14 cellular contexts compared by ENCODE assay signal in the genomic region with DNA sequence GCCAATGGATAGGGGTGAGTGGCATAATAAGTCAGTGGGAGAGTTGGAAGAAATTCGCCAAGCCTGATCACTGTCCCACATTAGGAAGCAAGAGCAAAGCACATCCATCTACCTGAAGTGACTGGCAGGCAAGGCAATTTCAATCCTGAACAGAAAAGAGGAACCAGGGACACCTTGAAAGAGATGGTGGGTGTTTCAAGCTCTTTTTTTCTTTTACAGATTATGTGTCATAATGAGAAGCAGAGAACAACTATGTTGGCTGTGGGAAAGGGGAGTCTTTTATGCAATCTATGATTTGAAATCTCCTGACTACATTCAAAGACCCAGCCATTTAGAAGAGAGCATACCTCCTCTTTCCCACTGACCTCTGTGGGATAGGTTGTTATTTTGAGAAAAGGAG.
DNase-seq lines count a peak whose midpoint lies in the region; ATAC-seq, FAIRE-seq and TF ChIP-seq lines count a peak whose summit lies in the region.
"Had no signal": no experiment of that assay in that cellular context is flagged by ENCODE, and none has a peak within 500 bp of the region (broad histone marks: within the 10 kb centered on the region; RNA-seq: fewer than 3 reads in every experiment).

No MANE protein-coding gene starts in this region.

- H3K27me3 ChIP-seq in GM12878 (replicated peaks in 1 of 2; ENCODE audit: control insufficient read depth in 2 of 2, insufficient read depth in 2 of 2, low read length in 1 of 2): no peaks in the 10 kb centered on the region

- SMC1A ChIA-PET in GM12878 (lab: Charles Lee; ENCODE audit: uncharacterized antibody, unreplicated experiment): interaction anchor here (0.6 to 3.1 kb wide), 9 partner anchors 11 to 236 kb away, joined by 3 to 13 read pairs (median 5); no protein-coding TSS in a partner anchor

- in situ Hi-C loops in GM12878 (cut with MboI): no loop called here

- H3K79me2 ChIP-seq in GM12878 (ENCODE audit: control insufficient read depth, insufficient read depth, low read length): no peaks in the 10 kb centered on the region

- H3K9me3 ChIP-seq in GM12878 (replicated peaks; ENCODE audit: control insufficient read depth, insufficient read depth, low read length): no peaks in the 10 kb centered on the region; the same call in 2 of the 3 replicates
- H3K9me3 ChIP-seq: psoas muscle had no signal

- 0% methylated on average over 1 of the region's 1 CpG for WGBS in GM12878 (ENCODE audit: insufficient coverage, insufficient replicate concordance, low lambda C conversion rate, missing lambda C conversion rate)

- ATAC-seq in GM18858 (IDR thresholded peaks at IDR 0.05; ENCODE audit: unreplicated experiment) (peak; percentile 94), GM21576 (IDR thresholded peaks at IDR 0.05; ENCODE audit: unreplicated experiment) (peak; percentile 70), HG03108 (IDR thresholded peaks at IDR 0.05; ENCODE audit: unreplicated experiment) (peak; percentile 55), GM12878 (peak; percentile 84), HG03139 (IDR thresholded peaks at IDR 0.05; ENCODE audit: unreplicated experiment) (no peak)
- ATAC-seq: activated CD8-positive, alpha-beta T cell treated with anti-CD3 and anti-CD28 coated beads for 36 hours; psoas muscle had no signal

- CTCF ChIA-PET in GM12878 (lab: Yijun Ruan, JAX): interaction anchor here (2.5 kb wide), 1 partner anchor 72 kb away, joined by 11 read pairs; no protein-coding TSS in a partner anchor

- no peak for TF ChIP-seq CTCF in GM12878 (IDR thresholded peaks at IDR 0.05 in 2 of 3, conservative IDR thresholded peaks at IDR 0.05 in 1 of 3; ENCODE audit: control insufficient read depth in 2 of 3, extremely low read depth in 1 of 3, insufficient read depth in 1 of 3, low read depth in 3 of 3, low read length in 3 of 3)

- no TSS peak for BruUV-seq in GM12878 (replicated peaks; lab: Mats Ljungman, UMichigan)

- TF ChIP-seq POLR2A in GM12878 (IDR thresholded peaks at IDR 0.05; ENCODE audit: low read depth, low read length): no peak

- peak; percentile 36 to 68; a peak in 3 of 4 replicates for TF ChIP-seq EP300 in GM12878 (IDR thresholded peaks at IDR 0.05; ENCODE audit: borderline replicate concordance in 1 of 2, control insufficient read depth in 1 of 2, low read depth in 2 of 2, low read length in 2 of 2)

- intact Hi-C loops in GM12878 (cut with micrococcal nuclease; ENCODE audit: unreplicated experiment): no loop called here

- no peak overlapping the region for H2AFZ ChIP-seq in GM12878 (ENCODE audit: control insufficient read depth, low read depth, low read length)

- POLR2A ChIA-PET in GM12878 (lab: Charles Lee): interaction anchor here (1.1 kb wide), 1 partner anchor 13 kb away, joined by 6 read pairs; no protein-coding TSS in a partner anchor

- H3K4me3 ChIP-seq in GM12878: no peak overlapping the region
- H3K4me3 ChIP-seq: psoas muscle had no signal

- H3K4me2 ChIP-seq in GM12878 (ENCODE audit: control insufficient read depth, insufficient read depth): peak overlapping the region; percentile 50; the same call in 1 of the 2 replicates

- peak; percentile 93 for FAIRE-seq in GM12878 (lab: Jason Lieb, UNC)
- FAIRE-seq: H1 had no signal

- no peak overlapping the region for H3K27ac ChIP-seq in GM12878 (ENCODE audit: control insufficient read depth, insufficient read depth)
- H3K27ac ChIP-seq: psoas muscle had no signal

- H4K20me1 ChIP-seq in GM12878 (ENCODE audit: control insufficient read depth, insufficient read depth): no peaks in the 10 kb centered on the region

- RAD21 ChIA-PET in GM12878 (lab: Charles Lee; ENCODE audit: unreplicated experiment): interaction anchor here (0.7 to 1.9 kb wide), 4 partner anchors 13 to 72 kb away, joined by 3 to 12 read pairs (median 3); no protein-coding TSS in a partner anchor

- DNase-seq in GM12878 (ENCODE audit: low read depth, low spot score) (no peak), NCI-H1092 treated with DMSO at 0.1 percent for 48 hours (lab: John Stamatoyannopoulos, UW) (no peak)
- DNase-seq in NK-92 treated with Interleukin-12 subunit alpha and Interleukin-12 subunit beta, amount 100 ng/mL, for 24 hours (lab: John Stamatoyannopoulos, UW): no peak
- no peak for DNase-seq in stimulated activated naive CD4-positive, alpha-beta T cell treated with Interleukin-2 at 50 U/mL for 16 hours (lab: John Stamatoyannopoulos, UW)
- DNase-seq: activated CD8-positive, alpha-beta T cell treated with anti-CD3 and anti-CD28 coated beads for 36 hours; CD4-positive, alpha-beta T cell; NCI-H2171; psoas muscle; stimulated activated CD4-positive, alpha-beta T cell treated with anti-CD3 and anti-CD28 coated beads, Interleukin-4, amount 100 ng/mL, for 1 hour had no signal

- H3K4me1 ChIP-seq in GM12878 (ENCODE audit: control insufficient read depth, insufficient read depth, low read length): peaks cover 9% of the 10 kb centered on the region
- H3K4me1 ChIP-seq: psoas muscle had no signal

- TF ChIP-seq RAD21 in GM12878 (IDR thresholded peaks at IDR 0.05; ENCODE audit: insufficient read depth, low read depth, low read length): no peak

- H3K9ac ChIP-seq in GM12878 (ENCODE audit: control insufficient read depth, insufficient read depth, low read length): no peak overlapping the region

- no peaks in the 10 kb centered on the region for H3K36me3 ChIP-seq in GM12878 (ENCODE audit: control insufficient read depth in 2 of 2, insufficient read depth in 2 of 2, low read length in 1 of 2)

TF ChIP-seq in GM12878, 131 proteins besides CTCF, POLR2A, EP300 and RAD21 (continues in another document):
- no peak for TF ChIP-seq HSF1 (IDR thresholded peaks at IDR 0.05; ENCODE audit: low read depth, low read length)
- TF ChIP-seq MTA2 (IDR thresholded peaks at IDR 0.05; ENCODE audit: low read depth): peak; percentile 62; the same call in 1 of the 2 replicates
- TF ChIP-seq PKNOX1 (IDR thresholded peaks at IDR 0.05): peak; percentile 93
- peak; percentile 59 for TF ChIP-seq ATF2 (IDR thresholded peaks at IDR 0.05; ENCODE audit: low read length)
- TF ChIP-seq TAF1 (IDR thresholded peaks at IDR 0.05; ENCODE audit: borderline replicate concordance, low read depth, low read length): no peak
- TF ChIP-seq RB1 (IDR thresholded peaks at IDR 0.05; ENCODE audit: borderline replicate concordance): no peak
- no peak for TF ChIP-seq ZBED1 (IDR thresholded peaks at IDR 0.05; ENCODE audit: borderline replicate concordance)
- TF ChIP-seq MXI1 (IDR thresholded peaks at IDR 0.05; ENCODE audit: low read depth, low read length): no peak
- TF ChIP-seq CREB1 (IDR thresholded peaks at IDR 0.05; ENCODE audit: low read depth): no peak
- TF ChIP-seq, protein P1, sequence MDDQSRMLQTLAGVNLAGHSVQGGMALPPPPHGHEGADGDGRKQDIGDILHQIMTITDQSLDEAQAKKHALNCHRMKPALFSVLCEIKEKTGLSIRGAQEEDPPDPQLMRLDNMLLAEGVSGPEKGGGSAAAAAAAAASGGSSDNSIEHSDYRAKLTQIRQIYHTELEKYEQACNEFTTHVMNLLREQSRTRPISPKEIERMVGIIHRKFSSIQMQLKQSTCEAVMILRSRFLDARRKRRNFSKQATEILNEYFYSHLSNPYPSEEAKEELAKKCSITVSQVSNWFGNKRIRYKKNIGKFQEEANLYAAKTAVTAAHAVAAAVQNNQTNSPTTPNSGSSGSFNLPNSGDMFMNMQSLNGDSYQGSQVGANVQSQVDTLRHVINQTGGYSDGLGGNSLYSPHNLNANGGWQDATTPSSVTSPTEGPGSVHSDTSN (IDR thresholded peaks at IDR 0.05; ENCODE audit: insufficient replicate concordance, low read depth, low read length): peak; percentile 73
- TF ChIP-seq BCL11A (IDR thresholded peaks at IDR 0.05; ENCODE audit: low read depth, low read length): peak; percentile 51; the same call in 1 of the 2 replicates
- no peak for TF ChIP-seq HCFC1 (IDR thresholded peaks at IDR 0.05; ENCODE audit: low read length)
- TF ChIP-seq MEF2A (IDR thresholded peaks at IDR 0.05; ENCODE audit: insufficient read depth, low read depth, low read length): no peak
- peak; percentile 69 for TF ChIP-seq JUNB (IDR thresholded peaks at IDR 0.05)
- TF ChIP-seq ATF7 (IDR thresholded peaks at IDR 0.05; ENCODE audit: low read depth): peak; percentile 74
